Comparison of ENCODE assay signal across 13 cellular contexts in genomic region chr9:26537211-26537610, GRCh38.
"Had no signal": no experiment of that assay in that cellular context is flagged by ENCODE, and none has a peak within 500 bp of the region (broad histone marks: within the 10 kb centered on the region; RNA-seq: fewer than 3 reads in every experiment).

No MANE protein-coding gene starts in this region.

- ATAC-seq: activated T-cell treated with anti-CD3 and anti-CD28 coated beads, Interleukin-2, amount 50 U/mL, for 4 hours; left ventricle myocardium superior had no signal

- H3K27me3 ChIP-seq: thyroid gland had no signal

- H3K4me3 ChIP-seq: thyroid gland had no signal

- H3K36me3 ChIP-seq: thyroid gland had no signal

- DNase-seq: activated CD4-positive, alpha-beta T cell treated with anti-CD3 and anti-CD28 coated beads, Interleukin-2, amount 50 U/mL, for 1 hour; activated CD4-positive, CD25-positive, alpha-beta regulatory T cell treated with anti-CD3 and anti-CD28 coated beads, Interleukin-2, amount 50 U/mL, for 72 hours; activated CD8-positive, alpha-beta memory T cell treated with anti-CD3 and anti-CD28 coated beads, Interleukin-2, amount 50 U/mL, for 4 hours; activated naive CD4-positive, alpha-beta T cell treated with anti-CD3 and anti-CD28 coated beads for 36 hours; activated T-cell treated with anti-CD3 and anti-CD28 coated beads, Interleukin-2, amount 50 U/mL, for 4 hours; anterior cingulate cortex; caudate nucleus; erythroblast; head of caudate nucleus; left ventricle myocardium superior; stimulated activated CD4-positive, alpha-beta T cell treated with anti-CD3 and anti-CD28 coated beads, Interleukin-2, amount 100 ng/mL, for 24 hours; stimulated activated naive CD4-positive, alpha-beta T cell treated with Interleukin-2 at 50 U/mL for 16 hours; thyroid gland had no signal

- H3K9me3 ChIP-seq: thyroid gland had no signal

- H3K4me1 ChIP-seq: thyroid gland had no signal

- H3K27ac ChIP-seq: thyroid gland had no signal
